In the genomic region with DNA sequence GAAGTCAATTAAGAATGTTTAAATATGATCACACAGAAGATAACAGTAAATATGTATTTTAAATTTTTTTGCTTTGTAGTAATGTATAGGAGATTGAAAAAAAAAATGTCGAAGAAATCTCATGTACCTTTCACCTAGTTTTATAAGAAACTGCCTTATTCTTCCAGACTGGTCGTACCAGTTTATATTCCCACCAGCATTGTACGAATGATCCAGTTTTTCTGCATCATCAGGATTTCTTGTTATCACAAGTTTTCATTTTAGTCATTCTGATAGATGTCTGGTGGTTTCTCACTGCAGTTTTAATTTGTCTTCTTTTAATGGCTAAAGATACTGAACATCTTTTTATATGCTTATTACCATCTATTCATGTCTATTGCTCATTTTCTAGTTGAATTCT, we compare ENCODE assay signal across 17 cellular contexts.
DNase-seq lines count a peak whose midpoint lies in the region; ATAC-seq, FAIRE-seq and TF ChIP-seq lines count a peak whose summit lies in the region.
"Had no signal": no experiment of that assay in that cellular context is flagged by ENCODE, and none has a peak within 500 bp of the region (broad histone marks: within the 10 kb centered on the region; RNA-seq: fewer than 3 reads in every experiment).

No MANE protein-coding gene starts in this region.

- no peaks in the 10 kb centered on the region for H3K27me3 ChIP-seq in HepG2 (ENCODE audit: control insufficient read depth in 1 of 2, insufficient read depth in 2 of 2, low read length in 2 of 2)
- no peaks in the 10 kb centered on the region for H3K27me3 ChIP-seq in right lobe of liver
- H3K27me3 ChIP-seq in trophoblast cell (ENCODE audit: insufficient read depth, low read length) = no peaks in the 10 kb centered on the region
- H3K27me3 ChIP-seq: BLaER1 treated with 17β-estradiol and CSF1 and Interleukin-3, amounts not matched to agents 10 nM and 100 nM had no signal

- H3K27ac Mint-ChIP-seq in endothelial cell (ENCODE audit: unreplicated experiment) = no peak overlapping the region
- H3K27ac Mint-ChIP-seq: CD8-positive, alpha-beta T cell had no signal

- H2BK5ac ChIP-seq in trophoblast cell (ENCODE audit: low read depth, low read length, poor library complexity) = no peak overlapping the region

- H3K27ac ChIP-seq in HepG2 (ENCODE audit: extremely low read length, insufficient read depth, low read length) (no peak overlapping the region), right lobe of liver (no peak overlapping the region), trophoblast cell (ENCODE audit: low read depth, low read length) (no peak overlapping the region)
- H3K27ac ChIP-seq: BLaER1 treated with 17β-estradiol and CSF1 and Interleukin-3, amounts not matched to agents 10 nM and 100 nM; GM23248 had no signal

- H2AFZ ChIP-seq in HepG2 (ENCODE audit: low read length) (no peak overlapping the region), trophoblast cell (ENCODE audit: insufficient read depth, low read length, poor library complexity) (no peak overlapping the region)
- H2AFZ ChIP-seq: GM23248 had no signal

- no peak overlapping the region for H3K9ac ChIP-seq in HepG2 (ENCODE audit: insufficient read depth, low read depth, low read length)
- no peak overlapping the region for H3K9ac ChIP-seq in trophoblast cell (ENCODE audit: low read length)
- H3K9ac ChIP-seq: BLaER1 treated with 17β-estradiol and CSF1 and Interleukin-3, amounts not matched to agents 10 nM and 100 nM; GM23248 had no signal

- H3K23ac ChIP-seq in trophoblast cell (ENCODE audit: low read length) = no peak overlapping the region

- no peak for DNase-seq in HepG2 (ENCODE audit: low spot score)
- DNase-seq in right lobe of liver = no peak
- peak; percentile 60 to 86 for DNase-seq in trophoblast cell
- DNase-seq in endothelial cell (ENCODE audit: low spot score) = no peak
- no peak for DNase-seq in kidney glomerular epithelial cell (lab: John Stamatoyannopoulos, UW)
- DNase-seq: 8988T; Calu3; CD8-positive, alpha-beta T cell; DND-41; EL; GM23248 had no signal

- H2BK12ac ChIP-seq in trophoblast cell (ENCODE audit: low read length) = no peak overlapping the region

- H3K4me3 Mint-ChIP-seq in endothelial cell (ENCODE audit: unreplicated experiment) = no peak overlapping the region
- H3K4me3 Mint-ChIP-seq: CD8-positive, alpha-beta T cell had no signal

- H3K36me3 Mint-ChIP-seq in endothelial cell (ENCODE audit: low read depth, unreplicated experiment) = peaks cover 5% of the 10 kb centered on the region
- H3K36me3 Mint-ChIP-seq: CD8-positive, alpha-beta T cell had no signal

- POLR2A ChIA-PET in HepG2 (lab: Yijun Ruan, JAX) = no interaction called here

- H3K4me1 ChIP-seq in HepG2 (ENCODE audit: insufficient read depth, low read length) (peaks cover 6% of the 10 kb centered on the region; the same call in 1 of the 2 replicates), right lobe of liver (no peaks in the 10 kb centered on the region), trophoblast cell (ENCODE audit: control insufficient read depth in 1 of 2, insufficient read depth in 2 of 2, low read length in 2 of 2) (no peaks in the 10 kb centered on the region)

- no peak overlapping the region for H4K8ac ChIP-seq in trophoblast cell (ENCODE audit: low read depth, low read length)

- in situ Hi-C loops in HepG2 (cut with HindIII; ENCODE audit: extremely low pct_ligation_motif_present, low pct_unique_long_range_greater_than_20kb) = no loop called here

- no peak for TF ChIP-seq CTCF in HepG2 (CRISPR knock-in tag; IDR thresholded peaks at IDR 0.05)
- TF ChIP-seq CTCF in right lobe of liver (IDR thresholded peaks at IDR 0.05) = no peak
- no peak for TF ChIP-seq CTCF in endothelial cell (IDR thresholded peaks at IDR 0.05; ENCODE audit: unreplicated experiment)

- no peaks in the 10 kb centered on the region for H3K79me1 ChIP-seq in trophoblast cell (ENCODE audit: low read length)

- H4K12ac ChIP-seq in trophoblast cell (ENCODE audit: low read depth, low read length) = no peak overlapping the region

- no peaks in the 10 kb centered on the region for H3K9me3 Mint-ChIP-seq in endothelial cell (ENCODE audit: unreplicated experiment)
- H3K9me3 Mint-ChIP-seq: CD8-positive, alpha-beta T cell had no signal

- H3K4me3 ChIP-seq in HepG2 (replicated peaks in 1 of 3; ENCODE audit: insufficient read depth in 1 of 3, low read depth in 2 of 3, low read length in 3 of 3) = no peak overlapping the region
- H3K4me3 ChIP-seq in right lobe of liver = no peak overlapping the region
- no peak overlapping the region for H3K4me3 ChIP-seq in trophoblast cell (ENCODE audit: low read depth, low read length)
- H3K4me3 ChIP-seq: BLaER1 treated with 17β-estradiol and CSF1 and Interleukin-3, amounts not matched to agents 10 nM and 100 nM; GM12878; GM23248; HAP-1 had no signal

- no peak overlapping the region for H4K91ac ChIP-seq in trophoblast cell (ENCODE audit: low read depth, low read length)

- no peak overlapping the region for H3K4ac ChIP-seq in trophoblast cell (ENCODE audit: low read depth, low read length)

- H3K4me2 ChIP-seq in HepG2 (ENCODE audit: low read depth, low read length) (no peak overlapping the region), trophoblast cell (ENCODE audit: low read length) (no peak overlapping the region)

- no peak overlapping the region for H3K14ac ChIP-seq in trophoblast cell (ENCODE audit: low read length)

- intact Hi-C loops in HepG2 (cut with micrococcal nuclease; ENCODE audit: unreplicated experiment) (no loop called here), right lobe of liver (cut with DNase I) (no loop called here)

- no TSS peak for BruUV-seq in HepG2 (replicated peaks; lab: Mats Ljungman, UMichigan)

- TF ChIP-seq EP300 in HepG2 (IDR thresholded peaks at IDR 0.05; ENCODE audit: low read depth in 2 of 2, low read length in 2 of 2) (no peak), HepG2 (CRISPR knock-in tag; IDR thresholded peaks at IDR 0.05; ENCODE audit: borderline replicate concordance) (no peak)

- ATAC-seq in HepG2 (no peak), right lobe of liver (no peak), esophagus mucosa (peak; percentile 62), HG03439 (IDR thresholded peaks at IDR 0.05; ENCODE audit: unreplicated experiment) (no peak)
- ATAC-seq: CD8-positive, alpha-beta T cell; GM12878 had no signal

- no peak for FAIRE-seq in HepG2 (lab: Jason Lieb, UNC)
- FAIRE-seq: GM12878, GM19239 had no signal

- no peak overlapping the region for H3K18ac ChIP-seq in trophoblast cell (ENCODE audit: low read length)

- H4K20me1 ChIP-seq in HepG2 (ENCODE audit: insufficient read depth, low read length) = no peaks in the 10 kb centered on the region
- H4K20me1 ChIP-seq: BLaER1 treated with 17β-estradiol and CSF1 and Interleukin-3, amounts not matched to agents 10 nM and 100 nM had no signal

- H3K36me3 ChIP-seq in HepG2 (replicated peaks in 1 of 2; ENCODE audit: control insufficient read depth in 1 of 2, insufficient read depth in 2 of 2, low read length in 2 of 2) = no peaks in the 10 kb centered on the region
- no peaks in the 10 kb centered on the region for H3K36me3 ChIP-seq in right lobe of liver
- no peaks in the 10 kb centered on the region for H3K36me3 ChIP-seq in trophoblast cell (ENCODE audit: control insufficient read depth in 1 of 2, insufficient read depth in 2 of 2, low read length in 2 of 2)
- H3K36me3 ChIP-seq: BLaER1 treated with 17β-estradiol and CSF1 and Interleukin-3, amounts not matched to agents 10 nM and 100 nM; HAP-1 had no signal

- H3K27me3 Mint-ChIP-seq in endothelial cell (ENCODE audit: unreplicated experiment) = no peaks in the 10 kb centered on the region

- no peak for TF ChIP-seq RAD21 in HepG2 (CRISPR knock-in tag; IDR thresholded peaks at IDR 0.05)

- H2BK120ac ChIP-seq in trophoblast cell (ENCODE audit: insufficient read depth, low read length, poor library complexity) = no peak overlapping the region

- H3K4me1 Mint-ChIP-seq in endothelial cell (ENCODE audit: unreplicated experiment) = peaks cover 4% of the 10 kb centered on the region

- H3K9me3 ChIP-seq in HepG2 (ENCODE audit: low read length) (no peaks in the 10 kb centered on the region), right lobe of liver (no peaks in the 10 kb centered on the region), trophoblast cell (ENCODE audit: insufficient read depth, low read depth, low read length) (peaks cover 2% of the 10 kb centered on the region)
- H3K9me3 ChIP-seq: HAP-1 had no signal

- WGBS in HepG2 (ENCODE audit: low lambda C conversion rate) = 2% methylated on average over 3 of the region's 3 CpGs
- 49% methylated on average over 3 of the region's 3 CpGs for WGBS in right lobe of liver (ENCODE audit: insufficient coverage, low coverage, low lambda C conversion rate, missing lambda C conversion rate)
- WGBS in trophoblast cell (ENCODE audit: extremely low coverage, insufficient coverage, insufficient read length) = no CpG with 5 or more reads among the region's 3 CpGs

- CTCF ChIA-PET in HepG2 (lab: Yijun Ruan, JAX; ENCODE audit: low intra/inter-chr PET ratio, low total read pairs) = no interaction called here

- TF ChIP-seq POLR2A in HepG2 (IDR thresholded peaks at IDR 0.05; ENCODE audit: insufficient read depth in 1 of 2, low read depth in 2 of 2, low read length in 2 of 2) (no peak), right lobe of liver (IDR thresholded peaks at IDR 0.05) (no peak)

- H3K79me2 ChIP-seq in HepG2 (ENCODE audit: insufficient read depth, low read length) (no peaks in the 10 kb centered on the region), trophoblast cell (ENCODE audit: control insufficient read depth, insufficient read depth, low read length, poor library complexity) (no peaks in the 10 kb centered on the region)

- no peak overlapping the region for H2AK5ac ChIP-seq in trophoblast cell (ENCODE audit: low read length)

TF ChIP-seq in HepG2, 621 proteins besides CTCF, POLR2A, EP300 and RAD21:
- TF ChIP-seq HNRNPK (IDR thresholded peaks at IDR 0.05; ENCODE audit: low read depth, low read length, poor library complexity, severe bottlenecking) = peak; percentile 34
- TF ChIP-seq JDP2 (CRISPR knock-in tag; IDR thresholded peaks at IDR 0.05; ENCODE audit: borderline replicate concordance) = no peak

Comparison
In these comparisons a context has a peak if more than half of its experiments do, and no peak if none do; other contexts are left out.
1. DNase-seq: peak in trophoblast cell (2 of 2); none in HepG2 (single experiment), right lobe of liver (0 of 3), endothelial cell (single experiment) and kidney glomerular epithelial cell (single experiment).